Comparison of ENCODE assay signal across 27 cellular contexts in genomic region chr10:131777162-131777561, GRCh38.
"Had no signal": no experiment of that assay in that cellular context is flagged by ENCODE, and none has a peak within 500 bp of the region (broad histone marks: within the 10 kb centered on the region; RNA-seq: fewer than 3 reads in every experiment).

No MANE protein-coding gene starts in this region.

- DNase-seq: activated B cell treated with CpG ODN at 0.5 μM for 24 hours; activated CD4-positive, alpha-beta T cell treated with anti-CD3 and anti-CD28 coated beads, Interleukin-2, amount 50 U/mL, for 4 hours; activated gamma-delta T cell treated with Interleukin-2 at 50 U/mL for 16 hours; activated T-cell treated with anti-CD3 and anti-CD28 coated beads, Interleukin-2, amount 50 U/mL, for 4 hours; effector memory CD4-positive, alpha-beta T cell; left cardiac atrium; mammary epithelial cell; naive B cell; nucleus accumbens; psoas muscle; stimulated activated CD4-positive, alpha-beta T cell treated with anti-CD3 and anti-CD28 coated beads, Interleukin-2, amount 100 ng/mL, for 24 hours; stimulated activated naive B cell treated with anti-CD40 and anti-IgM and Interleukin-4, amounts not matched to agents 10 μg/mL and 1 μg/mL and 100 μg/mL, for 72 hours; T-cell had no signal

- H3K9ac ChIP-seq: parathyroid adenoma had no signal

- H3K27me3 ChIP-seq: hepatocyte, tibial nerve had no signal

- H3K4me3 Mint-ChIP-seq: activated B cell treated with CpG ODN at 0.5 μM for 24 hours; activated T-cell treated with anti-CD3 and anti-CD28 coated beads, Interleukin-2, amount 50 U/mL, for 4 hours; activated T-helper 17 cell treated with anti-CD3 and anti-CD28 coated beads, Interleukin-2, amount 50 U/mL, for 72 hours; central memory CD8-positive, alpha-beta T cell; mesothelial cell of epicardium; naive B cell; neural crest cell; stimulated activated naive B cell treated with anti-CD40 and anti-IgM and Interleukin-4, amounts not matched to agents 10 μg/mL and 1 μg/mL and 100 μg/mL, for 72 hours; T-cell; T-helper 2 cell treated with Interferon-gamma antibody and Interleukin-4, amounts not matched to agents 5 μg/mL and 100 μg/mL, for 36 hours had no signal

- H3K27me3 Mint-ChIP-seq: activated B cell treated with CpG ODN at 0.5 μM for 24 hours, naive B cell had no signal

- H3K4me1 ChIP-seq: gastroesophageal sphincter, parathyroid adenoma, psoas muscle, tibial nerve had no signal

- H3K4me1 Mint-ChIP-seq: activated B cell treated with CpG ODN at 0.5 μM for 24 hours; activated T-helper 17 cell treated with anti-CD3 and anti-CD28 coated beads, Interleukin-2, amount 50 U/mL, for 72 hours; central memory CD8-positive, alpha-beta T cell; T-cell had no signal

- H3K27ac Mint-ChIP-seq: activated B cell treated with CpG ODN at 0.5 μM for 24 hours; mesothelial cell of epicardium; naive B cell; stimulated activated naive B cell treated with anti-CD40 and anti-IgM and Interleukin-4, amounts not matched to agents 10 μg/mL and 1 μg/mL and 100 μg/mL, for 72 hours; T-cell; T-helper 2 cell treated with Interferon-gamma antibody and Interleukin-4, amounts not matched to agents 5 μg/mL and 100 μg/mL, for 36 hours had no signal

- FAIRE-seq: bronchial epithelial cell, colon, endothelial cell of umbilical vein, keratinocyte had no signal

- H3K36me3 Mint-ChIP-seq: T-cell had no signal

- H3K4me2 ChIP-seq: hepatocyte, smooth muscle cell had no signal

- H3K27ac ChIP-seq: gastroesophageal sphincter, hepatocyte, parathyroid adenoma, psoas muscle, tibial nerve had no signal

- H3K36me3 ChIP-seq: gastroesophageal sphincter, tibial nerve had no signal

- H3K4me3 ChIP-seq: gastroesophageal sphincter, hepatocyte, psoas muscle, smooth muscle cell, tibial nerve had no signal
